In genomic region chr6:44558315-44559227, GRCh38 we compare ENCODE assay signal across 22 cellular contexts.
A peak's percentile ranks its signal among the peaks of the same experiment; 100 is the strongest.
DNase-seq lines count a peak whose midpoint lies in the region; ATAC-seq and TF ChIP-seq lines count a peak whose summit lies in the region.
"Had no signal": no experiment of that assay in that cellular context is flagged by ENCODE, and none has a peak within 500 bp of the region (broad histone marks: within the 10 kb centered on the region; RNA-seq: fewer than 3 reads in every experiment).

No MANE protein-coding gene starts in this region.

- no peaks in the 10 kb centered on the region for H3K27me3 Mint-ChIP-seq in osteocyte (ENCODE audit: unreplicated experiment)

- POLR2A ChIA-PET in HEK293 (lab: Yijun Ruan, JAX) = no interaction called here

- H3K27ac ChIP-seq in HEK293 (ENCODE audit: extremely low read depth, low read depth, low read length) = peak overlapping the region; percentile 35
- H3K27ac ChIP-seq: parathyroid adenoma, PC-9, vagina had no signal

- H3K9me3 Mint-ChIP-seq in osteocyte (ENCODE audit: unreplicated experiment) = no peaks in the 10 kb centered on the region
- H3K9me3 Mint-ChIP-seq: activated naive CD4-positive, alpha-beta T cell treated with anti-CD3 and anti-CD28 coated beads, Interleukin-2, amount 50 U/mL, for 24 hours; CD4-positive, alpha-beta T cell; effector memory CD8-positive, alpha-beta T cell; H9; naive thymus-derived CD8-positive, alpha-beta T cell; T-helper 1 cell treated with Interleukin-12 subunit alpha and Interleukin-12 subunit beta and Interleukin-4 antibody, amounts not matched to agents 30 μg/mL and 1 μg/mL, for 36 hours had no signal

- no peaks in the 10 kb centered on the region for H3K9me3 ChIP-seq in HEK293 (ENCODE audit: control insufficient read depth, insufficient read depth, low read depth, low read length)
- H3K9me3 ChIP-seq: ascending aorta, esophagus squamous epithelium, vagina had no signal

- H3K36me3 Mint-ChIP-seq in osteocyte (ENCODE audit: unreplicated experiment) = no peaks in the 10 kb centered on the region
- H3K36me3 Mint-ChIP-seq: activated naive CD4-positive, alpha-beta T cell treated with anti-CD3 and anti-CD28 coated beads, Interleukin-2, amount 50 U/mL, for 24 hours; naive thymus-derived CD8-positive, alpha-beta T cell had no signal

- peaks cover 17% of the 10 kb centered on the region for H3K4me1 ChIP-seq in HEK293 (ENCODE audit: control insufficient read depth, insufficient read depth, low read length)
- H3K4me1 ChIP-seq: ascending aorta, parathyroid adenoma had no signal

- H3K4me3 Mint-ChIP-seq in osteocyte (ENCODE audit: unreplicated experiment) = no peak overlapping the region
- H3K4me3 Mint-ChIP-seq: activated naive CD4-positive, alpha-beta T cell treated with anti-CD3 and anti-CD28 coated beads, Interleukin-2, amount 50 U/mL, for 24 hours; CD4-positive, alpha-beta T cell; effector memory CD8-positive, alpha-beta T cell; H9; naive thymus-derived CD8-positive, alpha-beta T cell; T-helper 1 cell treated with Interleukin-12 subunit alpha and Interleukin-12 subunit beta and Interleukin-4 antibody, amounts not matched to agents 30 μg/mL and 1 μg/mL, for 36 hours had no signal

- ATAC-seq in GM18909 (IDR thresholded peaks at IDR 0.05; ENCODE audit: poor library complexity, unreplicated experiment) = no peak
- ATAC-seq: effector memory CD8-positive, alpha-beta T cell; left cardiac atrium; naive thymus-derived CD8-positive, alpha-beta T cell had no signal

- H3K4me3 ChIP-seq in HEK293 (ENCODE audit: low read depth, low read length) (no peak overlapping the region), choroid plexus epithelial cell (ENCODE audit: low read depth, low read length) (no peak overlapping the region)
- H3K4me3 ChIP-seq: ascending aorta, esophagus squamous epithelium, PC-9, vagina had no signal

- H3K36me3 ChIP-seq in HEK293 (ENCODE audit: control insufficient read depth in 2 of 2, insufficient read depth in 1 of 2, low read length in 2 of 2) = no peaks in the 10 kb centered on the region
- H3K36me3 ChIP-seq: ascending aorta, esophagus squamous epithelium, vagina had no signal

- H3K27ac Mint-ChIP-seq in osteocyte (ENCODE audit: unreplicated experiment) = peak overlapping the region; percentile 72
- H3K27ac Mint-ChIP-seq: activated naive CD4-positive, alpha-beta T cell treated with anti-CD3 and anti-CD28 coated beads, Interleukin-2, amount 50 U/mL, for 24 hours; CD4-positive, alpha-beta T cell; naive thymus-derived CD8-positive, alpha-beta T cell; T-helper 1 cell treated with Interleukin-12 subunit alpha and Interleukin-12 subunit beta and Interleukin-4 antibody, amounts not matched to agents 30 μg/mL and 1 μg/mL, for 36 hours had no signal

- peak; percentile 15 for DNase-seq in DMS79 (lab: John Stamatoyannopoulos, UW)
- peak; percentile 13 for DNase-seq in choroid plexus epithelial cell (ENCODE audit: low read depth)
- DNase-seq in osteocyte (ENCODE audit: extremely low spot score, unreplicated experiment) = no peak
- no peak for DNase-seq in GM19238 (ENCODE audit: insufficient read length, low spot score)
- DNase-seq in NK-92 treated with Interleukin-12 subunit alpha and Interleukin-12 subunit beta, amount 100 ng/mL, for 24 hours (lab: John Stamatoyannopoulos, UW) = no peak
- DNase-seq: activated CD4-positive, alpha-beta T cell treated with anti-CD3 and anti-CD28 coated beads for 48 hours; CD4-positive, alpha-beta T cell; effector memory CD8-positive, alpha-beta T cell; esophagus squamous epithelium; H9; left cardiac atrium; naive thymus-derived CD8-positive, alpha-beta T cell; NCI-H1694; NCI-H69; PC-9 had no signal

- CTCF ChIA-PET in HEK293 (lab: Yijun Ruan, JAX) = interaction anchor here (0.7 kb wide), 1 partner anchor 21 kb away, joined by 3 read pairs; no protein-coding TSS in a partner anchor

- TF ChIP-seq CTCF in HEK293 (tag by site-specific recombination; IDR thresholded peaks at IDR 0.05) (no peak), choroid plexus epithelial cell (conservative IDR thresholded peaks at IDR 0.05; ENCODE audit: low read depth, low read length) (no peak), osteocyte (IDR thresholded peaks at IDR 0.05) (no peak)

- H3K4me1 Mint-ChIP-seq in osteocyte (ENCODE audit: unreplicated experiment) = peaks cover 26% of the 10 kb centered on the region

TF ChIP-seq in HEK293, 187 proteins besides CTCF, POLR2A, EP300 and RAD21 (continues in another document):
- TF ChIP-seq GLI4 (tag by site-specific recombination; IDR thresholded peaks at IDR 0.05) = no peak
- peak; percentile 60; the same call in 1 of the 2 replicates for TF ChIP-seq OSR2 (tag by site-specific recombination; IDR thresholded peaks at IDR 0.05)
- no peak for TF ChIP-seq ZNF571 (tag by site-specific recombination; IDR thresholded peaks at IDR 0.05)
- no peak for TF ChIP-seq ZNF169 (tag by site-specific recombination; IDR thresholded peaks at IDR 0.05)
- TF ChIP-seq, protein P1, sequence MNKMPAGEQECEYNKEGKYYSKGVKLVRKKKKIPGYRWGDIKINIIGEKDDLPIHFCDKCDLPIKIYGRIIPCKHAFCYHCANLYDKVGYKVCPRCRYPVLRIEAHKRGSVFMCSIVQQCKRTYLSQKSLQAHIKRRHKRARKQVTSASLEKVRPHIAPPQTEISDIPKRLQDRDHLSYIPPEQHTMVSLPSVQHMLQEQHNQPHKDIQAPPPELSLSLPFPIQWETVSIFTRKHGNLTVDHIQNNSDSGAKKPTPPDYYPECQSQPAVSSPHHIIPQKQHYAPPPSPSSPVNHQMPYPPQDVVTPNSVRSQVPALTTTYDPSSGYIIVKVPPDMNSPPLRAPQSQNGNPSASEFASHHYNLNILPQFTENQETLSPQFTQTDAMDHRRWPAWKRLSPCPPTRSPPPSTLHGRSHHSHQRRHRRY (tag by site-specific recombination; IDR thresholded peaks at IDR 0.05) = no peak
- no peak for TF ChIP-seq ZNF184 (tag by site-specific recombination; IDR thresholded peaks at IDR 0.05)
- TF ChIP-seq ZXDB (tag by site-specific recombination; IDR thresholded peaks at IDR 0.05) = no peak
- TF ChIP-seq ZNF354C (tag by site-specific recombination; IDR thresholded peaks at IDR 0.05; ENCODE audit: borderline replicate concordance, low read depth) = no peak
- TF ChIP-seq PRDM2 (tag by site-specific recombination; IDR thresholded peaks at IDR 0.05; ENCODE audit: borderline replicate concordance) = no peak
- no peak for TF ChIP-seq ZNF670 (tag by site-specific recombination; IDR thresholded peaks at IDR 0.05; ENCODE audit: low read depth)
- no peak for TF ChIP-seq ZNF202 (tag by site-specific recombination; IDR thresholded peaks at IDR 0.05; ENCODE audit: borderline replicate concordance)
- no peak for TF ChIP-seq ZNF692 (tag by site-specific recombination; IDR thresholded peaks at IDR 0.05)
- TF ChIP-seq ZNF16 (tag by site-specific recombination; IDR thresholded peaks at IDR 0.05; ENCODE audit: low read depth) = no peak

Comparison
In these comparisons a context has a peak if more than half of its experiments do, and no peak if none do; other contexts are left out.
1. DNase-seq: peak in DMS79 (single experiment) and choroid plexus epithelial cell (single experiment); none in osteocyte (single experiment), GM19238 (single experiment) and NK-92 treated with Interleukin-12 subunit alpha and Interleukin-12 subunit beta, amount 100 ng/mL, for 24 hours (single experiment).